14 cellular contexts compared by ENCODE assay signal in the genomic region with DNA sequence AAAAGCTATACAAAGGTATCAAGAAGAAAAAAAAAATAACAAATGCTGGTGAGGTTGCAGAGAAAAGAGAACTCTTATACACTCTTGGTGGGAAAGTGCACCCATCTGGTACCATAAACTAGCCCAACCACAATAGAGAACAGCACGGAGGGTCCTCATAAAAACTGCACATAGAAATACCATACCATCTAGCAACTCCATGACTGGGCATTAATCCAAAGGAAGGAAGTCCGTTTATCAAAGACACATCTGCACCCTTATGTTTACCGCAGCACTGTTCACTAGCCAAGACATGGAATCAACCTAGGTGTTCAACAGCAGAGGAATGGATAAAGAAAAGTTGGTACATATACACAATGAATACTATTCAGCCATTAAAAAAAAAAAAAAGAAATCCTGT. TPM values are rescaled to one million over a fixed set of nuclear protein-coding genes. Genes with fewer than 3 reads are reported as not detected.
"Had no signal": no experiment of that assay in that cellular context is flagged by ENCODE, and none has a peak within 500 bp of the region (broad histone marks: within the 10 kb centered on the region; RNA-seq: fewer than 3 reads in every experiment).

No MANE protein-coding gene starts in this region.

- H3K27ac ChIP-seq: cardiac muscle cell, left ventricle myocardium inferior, spleen, thoracic aorta, upper lobe of right lung had no signal

- ATAC-seq: stimulated activated naive B cell treated with anti-CD40 and anti-IgM and Interleukin-4, amounts not matched to agents 10 μg/mL and 1 μg/mL and 100 μg/mL, for 72 hours; upper lobe of right lung had no signal

- H3K4me3 ChIP-seq: cardiac muscle cell, left ventricle myocardium inferior, spleen, thoracic aorta, upper lobe of right lung had no signal

- H3K4me1 ChIP-seq: left ventricle myocardium inferior had no signal

- H3K36me3 ChIP-seq: cardiac muscle cell, left ventricle myocardium inferior, spleen, thoracic aorta, upper lobe of right lung had no signal

- H3K9me3 ChIP-seq: left ventricle myocardium inferior, spleen, thoracic aorta, upper lobe of right lung had no signal

- DNase-seq: activated CD4-positive, alpha-beta T cell treated with anti-CD3 and anti-CD28 coated beads, Interleukin-2, amount 50 U/mL, for 4 hours; activated naive CD8-positive, alpha-beta T cell treated with anti-CD3 and anti-CD28 coated beads, Interleukin-2, amount 10 ng/mL, durations not matched to agents 7 days and 5 days; amygdala; erythroblast; foreskin melanocyte; kidney glomerular epithelial cell; left ventricle myocardium inferior; nephron progenitor cell; nucleus accumbens; spleen; stimulated activated naive B cell treated with anti-CD40 and anti-IgM and Interleukin-4, amounts not matched to agents 10 μg/mL and 1 μg/mL and 100 μg/mL, for 72 hours; upper lobe of right lung had no signal

RNA-seq across cellular contexts. Expression of gene CLDN5, which starts 10.8 kb away (rescaled TPM):
- total RNA-seq: activated naive CD8-positive, alpha-beta T cell treated with anti-CD3 and anti-CD28 coated beads, Interleukin-2, amount 10 ng/mL, durations not matched to agents 7 days and 5 days had no signal
